ENCODE assay signal across 14 cellular contexts in genomic region chr14:63986789-63987533, GRCh38.
A peak's percentile ranks its signal among the peaks of the same experiment; 100 is the strongest.
DNase-seq lines count a peak whose midpoint lies in the region; ATAC-seq, FAIRE-seq and TF ChIP-seq lines count a peak whose summit lies in the region.
"Had no signal": no experiment of that assay in that cellular context is flagged by ENCODE, and none has a peak within 500 bp of the region (broad histone marks: within the 10 kb centered on the region; RNA-seq: fewer than 3 reads in every experiment).

No MANE protein-coding gene starts in this region.

- no peaks in the 10 kb centered on the region for H3F3A ChIP-seq in GM23248 (ENCODE audit: insufficient read depth)

- peak; percentile 57 to 68; a peak in 5 of 6 replicates for ATAC-seq in A549
- peak; percentile 46 for ATAC-seq in activated T-helper 17 cell treated with anti-CD3 and anti-CD28 coated beads, Interleukin-2, amount 50 U/mL, for 72 hours (replicated peaks)

- no peak overlapping the region for H3K4me3 Mint-ChIP-seq in activated T-helper 17 cell treated with anti-CD3 and anti-CD28 coated beads, Interleukin-2, amount 50 U/mL, for 72 hours
- H3K4me3 Mint-ChIP-seq in progenitor cell of endocrine pancreas (ENCODE audit: low read depth) = no peak overlapping the region
- H3K4me3 Mint-ChIP-seq: activated naive CD4-positive, alpha-beta T cell treated with anti-CD3 and anti-CD28 coated beads, Interleukin-2, amount 50 U/mL, for 24 hours; CD8-positive, alpha-beta memory T cell had no signal

- no peak for TF ChIP-seq RAD21 in A549 (conservative IDR thresholded peaks at IDR 0.05 in 1 of 2, IDR thresholded peaks at IDR 0.05 in 1 of 2)

- no peak overlapping the region for H3K27ac Mint-ChIP-seq in activated T-helper 17 cell treated with anti-CD3 and anti-CD28 coated beads, Interleukin-2, amount 50 U/mL, for 72 hours
- H3K27ac Mint-ChIP-seq in progenitor cell of endocrine pancreas = no peak overlapping the region
- H3K27ac Mint-ChIP-seq: activated naive CD4-positive, alpha-beta T cell treated with anti-CD3 and anti-CD28 coated beads, Interleukin-2, amount 50 U/mL, for 24 hours had no signal

- TF ChIP-seq EP300 in A549 (IDR thresholded peaks at IDR 0.05) = no peak

- no peaks in the 10 kb centered on the region for H3K79me2 ChIP-seq in GM23248 (ENCODE audit: insufficient read depth)
- H3K79me2 ChIP-seq: parathyroid adenoma had no signal

- H3K9me3 Mint-ChIP-seq in activated T-helper 17 cell treated with anti-CD3 and anti-CD28 coated beads, Interleukin-2, amount 50 U/mL, for 72 hours = no peaks in the 10 kb centered on the region
- H3K9me3 Mint-ChIP-seq in progenitor cell of endocrine pancreas (ENCODE audit: low read depth) = no peaks in the 10 kb centered on the region
- H3K9me3 Mint-ChIP-seq: activated naive CD4-positive, alpha-beta T cell treated with anti-CD3 and anti-CD28 coated beads, Interleukin-2, amount 50 U/mL, for 24 hours; CD8-positive, alpha-beta memory T cell had no signal

- POLR2A ChIA-PET in A549 (lab: Yijun Ruan, JAX) = interaction anchor here (0.7 kb wide), 1 partner anchor 298 kb away, joined by 5 read pairs; no protein-coding TSS in a partner anchor

- H3K36me3 ChIP-seq in GM23248 (ENCODE audit: low read depth) = no peaks in the 10 kb centered on the region
- H3K36me3 ChIP-seq in MG63 = no peaks in the 10 kb centered on the region

- TF ChIP-seq CTCF in A549 (IDR thresholded peaks at IDR 0.05) = no peak
- TF ChIP-seq CTCF in GM13977 (IDR thresholded peaks at IDR 0.05; ENCODE audit: extremely low read depth, insufficient read depth, missing control alignments) = no peak
- no peak for TF ChIP-seq CTCF in progenitor cell of endocrine pancreas (IDR thresholded peaks at IDR 0.05; ENCODE audit: unreplicated experiment)

- 90% methylated on average over 15 of the region's 15 CpGs for WGBS in A549 (ENCODE audit: missing lambda C conversion rate)
- WGBS in GM23248 (ENCODE audit: low coverage in 1 of 2, low lambda C conversion rate in 2 of 2, missing lambda C conversion rate in 2 of 2), 2 experiments = 92 to 93% methylated on average over 15 of the region's 15 CpGs

- H3K4me2 ChIP-seq in A549 (no peak overlapping the region), GM23248 (ENCODE audit: unreplicated experiment) (no peak overlapping the region)

- no peaks in the 10 kb centered on the region for H4K20me1 ChIP-seq in GM23248 (ENCODE audit: insufficient read depth)

- in situ Hi-C loops in GM23248 (cut with MboI) = no loop called here
- in situ Hi-C loops in GM13977 (cut with MboI; ENCODE audit: low pct_unique_long_range_greater_than_20kb, low sequenced_read_pairs, unreplicated experiment) = no loop called here

- no peak overlapping the region for H3K9ac ChIP-seq in GM23248
- H3K9ac ChIP-seq: parathyroid adenoma had no signal

- DNase-seq in A549 (ENCODE audit: low read depth in 1 of 2, low spot score in 1 of 2) (peak in 1 of 2 experiments; percentile 11), GM23248 (peak; percentile 89), glomerular visceral epithelial cell (ENCODE audit: extremely low spot score) (peak; percentile 28), MG63 (no peak), GM13977 (ENCODE audit: low spot score) (no peak), LoVo (ENCODE audit: low spot score) (no peak), progenitor cell of endocrine pancreas (ENCODE audit: low spot score, unreplicated experiment) (no peak)
- DNase-seq: CD8-positive, alpha-beta memory T cell; thyroid gland had no signal

- no peak for TF ChIP-seq POLR2A in A549 (IDR thresholded peaks at IDR 0.05; ENCODE audit: low read length)

- FAIRE-seq in A549 (lab: Jason Lieb, UNC) = no peak
- FAIRE-seq: GM12892 had no signal

- H3K27me3 ChIP-seq in GM23248 (replicated peaks; ENCODE audit: insufficient read depth) (no peaks in the 10 kb centered on the region), MG63 (no peaks in the 10 kb centered on the region)
- H3K27me3 ChIP-seq: SJSA1, thyroid gland had no signal

- peaks cover 63% of the 10 kb centered on the region for H3K36me3 Mint-ChIP-seq in activated T-helper 17 cell treated with anti-CD3 and anti-CD28 coated beads, Interleukin-2, amount 50 U/mL, for 72 hours (ENCODE audit: low read depth)
- peaks cover 14% of the 10 kb centered on the region for H3K36me3 Mint-ChIP-seq in progenitor cell of endocrine pancreas (ENCODE audit: insufficient read depth)

- no peaks in the 10 kb centered on the region for H3K9me3 ChIP-seq in A549
- no peaks in the 10 kb centered on the region for H3K9me3 ChIP-seq in GM23248 (ENCODE audit: low read depth)
- no peaks in the 10 kb centered on the region for H3K9me3 ChIP-seq in MG63
- H3K9me3 ChIP-seq: SJSA1, thyroid gland had no signal

- H3K27me3 Mint-ChIP-seq in activated T-helper 17 cell treated with anti-CD3 and anti-CD28 coated beads, Interleukin-2, amount 50 U/mL, for 72 hours = no peaks in the 10 kb centered on the region
- H3K27me3 Mint-ChIP-seq in progenitor cell of endocrine pancreas = no peaks in the 10 kb centered on the region
- H3K27me3 Mint-ChIP-seq: activated naive CD4-positive, alpha-beta T cell treated with anti-CD3 and anti-CD28 coated beads, Interleukin-2, amount 50 U/mL, for 24 hours; CD8-positive, alpha-beta memory T cell had no signal

- H2AFZ ChIP-seq in GM23248 = no peak overlapping the region
- H2AFZ ChIP-seq: parathyroid adenoma had no signal

- CTCF ChIA-PET in A549 (lab: Yijun Ruan, JAX) = no interaction called here

- H3K4me3 ChIP-seq in A549 (no peak overlapping the region), GM23248 (no peak overlapping the region), MG63 (no peak overlapping the region)
- H3K4me3 ChIP-seq: SJSA1, thyroid gland had no signal

- peaks cover 10% of the 10 kb centered on the region for H3K4me1 Mint-ChIP-seq in activated T-helper 17 cell treated with anti-CD3 and anti-CD28 coated beads, Interleukin-2, amount 50 U/mL, for 72 hours
- no peaks in the 10 kb centered on the region for H3K4me1 Mint-ChIP-seq in progenitor cell of endocrine pancreas (ENCODE audit: low read depth)

- H3K4me1 ChIP-seq in A549 = no peaks in the 10 kb centered on the region
- no peaks in the 10 kb centered on the region for H3K4me1 ChIP-seq in GM23248 (ENCODE audit: insufficient read depth)
- H3K4me1 ChIP-seq: parathyroid adenoma, SJSA1, thyroid gland had no signal

- H3K27ac ChIP-seq in A549 (no peak overlapping the region), GM23248 (no peak overlapping the region)
- H3K27ac ChIP-seq: parathyroid adenoma, SJSA1, thyroid gland had no signal

- no peaks in the 10 kb centered on the region for H3K9me2 ChIP-seq in GM23248 (ENCODE audit: insufficient read depth)

TF ChIP-seq in A549, 52 proteins besides CTCF, POLR2A, EP300 and RAD21:
- TF ChIP-seq HOXB5 (CRISPR knock-in tag; IDR thresholded peaks at IDR 0.05) (no peak), CHD2 (IDR thresholded peaks at IDR 0.05; ENCODE audit: low read length, partially characterized antibody) (no peak), MAX (IDR thresholded peaks at IDR 0.05) (no peak), KDM5A (IDR thresholded peaks at IDR 0.05) (no peak), RFX5 (IDR thresholded peaks at IDR 0.05) (no peak), FOSL2 (IDR thresholded peaks at IDR 0.05) (no peak), FOSL2 (CRISPR knock-in tag; IDR thresholded peaks at IDR 0.05) (peak; percentile 38; the same call in 1 of the 2 replicates)

Comparison
In these comparisons a context has a peak if more than half of its experiments do, and no peak if none do; other contexts are left out.
1. DNase-seq: peak in GM23248 (single experiment) and glomerular visceral epithelial cell (single experiment); none in MG63 (single experiment), GM13977 (single experiment), LoVo (single experiment) and progenitor cell of endocrine pancreas (single experiment).